Comparison of ENCODE assay signal across 19 cellular contexts in the genomic region with DNA sequence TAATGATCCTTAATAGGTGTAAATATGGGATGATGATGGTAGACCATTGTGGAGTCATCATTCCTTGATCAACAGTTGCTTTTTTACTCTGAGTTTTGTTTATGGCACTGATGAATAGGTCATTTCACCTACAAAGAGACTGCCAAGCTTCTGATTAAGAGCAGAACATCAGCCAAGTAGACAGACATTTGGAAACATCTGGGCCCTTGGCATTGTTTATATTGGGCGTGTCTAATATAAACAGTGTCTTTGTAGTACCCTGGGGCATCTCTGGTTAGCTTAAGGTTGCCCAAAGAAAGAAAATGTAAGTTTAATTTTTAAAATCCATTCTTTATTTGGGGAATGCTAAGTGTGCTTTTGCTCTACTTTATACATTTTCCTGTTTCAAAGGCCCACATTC.
"Had no signal": no experiment of that assay in that cellular context is flagged by ENCODE, and none has a peak within 500 bp of the region (broad histone marks: within the 10 kb centered on the region; RNA-seq: fewer than 3 reads in every experiment).

No MANE protein-coding gene starts in this region.

- H3K4me1 ChIP-seq: body of pancreas, pancreas had no signal

- H3K4me1 Mint-ChIP-seq: activated naive CD4-positive, alpha-beta T cell treated with anti-CD3 and anti-CD28 coated beads, Interleukin-2, amount 50 U/mL, for 24 hours; naive thymus-derived CD4-positive, alpha-beta T cell had no signal

- H3K36me3 ChIP-seq: pancreas, tibial artery, vagina had no signal

- H3K4me3 Mint-ChIP-seq: activated CD8-positive, alpha-beta T cell treated with anti-CD3 and anti-CD28 coated beads, Interleukin-2, amount 10 ng/mL, durations not matched to agents 7 days and 5 days; activated naive CD4-positive, alpha-beta T cell treated with anti-CD3 and anti-CD28 coated beads, Interleukin-2, amount 50 U/mL, for 24 hours; dendritic cell treated with granulocyte-macrophage colony-stimulating factor and Interleukin-4, amounts not matched to agents 40 ng/mL and 50 ng/mL, for 4 days; naive thymus-derived CD4-positive, alpha-beta T cell had no signal

- H3K9me3 ChIP-seq: body of pancreas, pancreas, tibial artery, vagina had no signal

- H3K4me3 ChIP-seq: body of pancreas, pancreas, tibial artery, vagina had no signal

- H3K27ac Mint-ChIP-seq: activated CD8-positive, alpha-beta T cell treated with anti-CD3 and anti-CD28 coated beads, Interleukin-2, amount 10 ng/mL, durations not matched to agents 7 days and 5 days; activated naive CD4-positive, alpha-beta T cell treated with anti-CD3 and anti-CD28 coated beads, Interleukin-2, amount 50 U/mL, for 24 hours; dendritic cell treated with granulocyte-macrophage colony-stimulating factor and Interleukin-4, amounts not matched to agents 40 ng/mL and 50 ng/mL, for 4 days; naive thymus-derived CD4-positive, alpha-beta T cell had no signal

- H3K27me3 ChIP-seq: body of pancreas, pancreas, tibial artery, vagina had no signal

- DNase-seq: activated CD4-positive, alpha-beta T cell treated with anti-CD3 and anti-CD28 coated beads for 48 hours; activated CD8-positive, alpha-beta memory T cell treated with anti-CD3 and anti-CD28 coated beads, Interleukin-2, amount 50 U/mL, for 4 hours; activated CD8-positive, alpha-beta T cell treated with anti-CD3 and anti-CD28 coated beads, Interleukin-2, amount 10 ng/mL, durations not matched to agents 7 days and 5 days; activated effector memory CD4-positive, alpha-beta T cell treated with anti-CD3 and anti-CD28 coated beads, Interleukin-2, amount 50 U/mL, for 16 hours; activated T-cell treated with anti-CD3 and anti-CD28 coated beads, Interleukin-2, amount 50 U/mL, for 48 hours; amygdala; body of pancreas; effector memory CD4-positive, alpha-beta T cell; naive thymus-derived CD4-positive, alpha-beta T cell; pancreas; stimulated activated CD4-positive, alpha-beta T cell treated with anti-CD3 and anti-CD28 coated beads, Interleukin-15, amount 100 ng/mL, for 24 hours; stimulated activated CD4-positive, alpha-beta T cell treated with anti-CD3 and anti-CD28 coated beads, Interleukin-4, amount 100 ng/mL, for 24 hours; stimulated activated naive CD4-positive, alpha-beta T cell; tibial artery had no signal

- ATAC-seq: activated CD8-positive, alpha-beta T cell treated with anti-CD3 and anti-CD28 coated beads, Interleukin-2, amount 10 ng/mL, durations not matched to agents 7 days and 5 days; body of pancreas; naive thymus-derived CD4-positive, alpha-beta T cell; pancreas had no signal

- H3K27ac ChIP-seq: body of pancreas, epithelial cell of prostate, pancreas, tibial artery, vagina, VCaP had no signal

- H3K36me3 Mint-ChIP-seq: activated naive CD4-positive, alpha-beta T cell treated with anti-CD3 and anti-CD28 coated beads, Interleukin-2, amount 50 U/mL, for 24 hours; naive thymus-derived CD4-positive, alpha-beta T cell had no signal

- H3K27me3 Mint-ChIP-seq: dendritic cell treated with granulocyte-macrophage colony-stimulating factor and Interleukin-4, amounts not matched to agents 40 ng/mL and 50 ng/mL, for 4 days had no signal

- H3K9me3 Mint-ChIP-seq: activated naive CD4-positive, alpha-beta T cell treated with anti-CD3 and anti-CD28 coated beads, Interleukin-2, amount 50 U/mL, for 24 hours had no signal
